ENCODE assay signal across 8 cellular contexts in genomic region chr4:153152453-153153338, GRCh38. TPM values are rescaled to one million over a fixed set of nuclear protein-coding genes. Genes with fewer than 3 reads are reported as not detected.
DNase-seq lines count a peak whose midpoint lies in the region; ATAC-seq and TF ChIP-seq lines count a peak whose summit lies in the region.

No MANE protein-coding gene starts in this region.

- peak overlapping the region; percentile 55; the same call in 1 of the 2 replicates for H3K9ac ChIP-seq in OCI-LY1 (ENCODE audit: low read length)
- H3K9ac ChIP-seq in neuronal stem cell (ENCODE audit: low read depth, low read length, poor library complexity) = no peak overlapping the region

- H3K79me2 ChIP-seq in OCI-LY1 (ENCODE audit: insufficient read depth, low read length) = no peaks in the 10 kb centered on the region

- H3K23ac ChIP-seq in neuronal stem cell (ENCODE audit: low read depth, low read length, poor library complexity) = no peak overlapping the region

- no peaks in the 10 kb centered on the region for H3K79me1 ChIP-seq in neuronal stem cell (ENCODE audit: low read depth, low read length)

- H4K91ac ChIP-seq in neuronal stem cell (ENCODE audit: low read depth, low read length, poor library complexity) = no peak overlapping the region

- peaks cover 12% of the 10 kb centered on the region for H3K4me1 Mint-ChIP-seq in activated T-helper 17 cell treated with anti-CD3 and anti-CD28 coated beads, Interleukin-2, amount 50 U/mL, for 72 hours

- CTCF ChIA-PET in AG04449 (lab: Yijun Ruan, JAX) = interaction anchor here (1.0 to 1.4 kb wide), 4 partner anchors 10 to 170 kb away, joined by 3 to 5 read pairs (median 3); no protein-coding TSS in a partner anchor

- no peaks in the 10 kb centered on the region for H3K36me3 Mint-ChIP-seq in activated T-helper 17 cell treated with anti-CD3 and anti-CD28 coated beads, Interleukin-2, amount 50 U/mL, for 72 hours (ENCODE audit: low read depth)

- H3F3A ChIP-seq in OCI-LY1 (ENCODE audit: insufficient read depth, low read length) = no peaks in the 10 kb centered on the region

- no peak overlapping the region for H4K8ac ChIP-seq in neuronal stem cell (ENCODE audit: low read depth, low read length)

- peak overlapping the region; percentile 91 for H3K4me3 Mint-ChIP-seq in activated T-helper 17 cell treated with anti-CD3 and anti-CD28 coated beads, Interleukin-2, amount 50 U/mL, for 72 hours

- no peaks in the 10 kb centered on the region for H3K9me2 ChIP-seq in OCI-LY1 (ENCODE audit: low read depth, low read length)

- no CpG with 5 or more reads among the region's 45 CpGs for WGBS in neuronal stem cell (ENCODE audit: extremely low coverage in 2 of 2, insufficient read length in 2 of 2, insufficient replicate concordance in 1 of 2), 2 donors

- H2AFZ ChIP-seq in OCI-LY1 (ENCODE audit: low read length) (no peak overlapping the region), neuronal stem cell (ENCODE audit: low read length) (peak overlapping the region; percentile 90)

- H3K36me3 ChIP-seq in OCI-LY1 (ENCODE audit: insufficient read depth, low read length) (no peaks in the 10 kb centered on the region), neuronal stem cell (replicated peaks in 1 of 2; ENCODE audit: control insufficient read depth in 2 of 2, insufficient read depth in 2 of 2, low read length in 2 of 2) (no peaks in the 10 kb centered on the region), thoracic aorta (no peaks in the 10 kb centered on the region)

- H3K27ac ChIP-seq in OCI-LY1 (ENCODE audit: low read depth, low read length, poor library complexity, severe bottlenecking) (no peak overlapping the region), neuronal stem cell (replicated peaks; ENCODE audit: low read length) (no peak overlapping the region), thoracic aorta (peak overlapping the region; percentile 51 to 58)

- H3K9me3 Mint-ChIP-seq in activated T-helper 17 cell treated with anti-CD3 and anti-CD28 coated beads, Interleukin-2, amount 50 U/mL, for 72 hours = no peaks in the 10 kb centered on the region

- DNase-seq in AG04449 (ENCODE audit: low read depth, low spot score) (no peak), HK-2 (ENCODE audit: unreplicated experiment) (peak; percentile 65), fibroblast of villous mesenchyme (ENCODE audit: low read depth) (peak; percentile 30), neuronal stem cell (ENCODE audit: low spot score) (peak; percentile 56), thoracic aorta (ENCODE audit: low spot score) (no peak)

- peak overlapping the region; percentile 52 for H2BK15ac ChIP-seq in neuronal stem cell (ENCODE audit: low read length)

- no peak overlapping the region for H2BK5ac ChIP-seq in neuronal stem cell (ENCODE audit: low read length)

- H3K9me3 ChIP-seq in OCI-LY1 (ENCODE audit: low read length) (no peaks in the 10 kb centered on the region), neuronal stem cell (replicated peaks in 1 of 2; ENCODE audit: control insufficient read depth in 2 of 2, insufficient read depth in 1 of 2, low read depth in 1 of 2, low read length in 2 of 2) (no peaks in the 10 kb centered on the region), thoracic aorta (no peaks in the 10 kb centered on the region)

- peak overlapping the region; percentile 95 for H3K4me2 ChIP-seq in OCI-LY1 (ENCODE audit: low read length)
- H3K4me2 ChIP-seq in neuronal stem cell (ENCODE audit: insufficient read depth, low read length, poor library complexity, severe bottlenecking) = peak overlapping the region; percentile 98

- H2AK5ac ChIP-seq in neuronal stem cell (ENCODE audit: low read depth, low read length) = no peak overlapping the region

- no peak overlapping the region for H3K4ac ChIP-seq in neuronal stem cell (ENCODE audit: low read length)

- H3K14ac ChIP-seq in neuronal stem cell (ENCODE audit: low read length) = no peak overlapping the region

- H3K4me3 ChIP-seq in AG04449 (ENCODE audit: low read depth, low read length) = peak overlapping the region; percentile 63
- peak overlapping the region; percentile 62 for H3K4me3 ChIP-seq in OCI-LY1 (ENCODE audit: low read depth, low read length, poor library complexity, severe bottlenecking)
- H3K4me3 ChIP-seq in fibroblast of villous mesenchyme (ENCODE audit: low read depth, low read length) = peak overlapping the region; percentile 65
- H3K4me3 ChIP-seq in neuronal stem cell (ENCODE audit: low read length in 2 of 2) = peak overlapping the region; percentile 60 to 74
- H3K4me3 ChIP-seq in thoracic aorta = peak overlapping the region; percentile 77

- no peak overlapping the region for H2BK12ac ChIP-seq in neuronal stem cell (ENCODE audit: low read length)

- POLR2A ChIA-PET in AG04449 (lab: Yijun Ruan, JAX) = no interaction called here

- no peak overlapping the region for H2BK120ac ChIP-seq in neuronal stem cell (ENCODE audit: low read depth, low read length)

- ATAC-seq in GM19324 (IDR thresholded peaks at IDR 0.05; ENCODE audit: low FRiP score, unreplicated experiment) (peak; percentile 31), thoracic aorta (ENCODE audit: insufficient number of reproducible peaks, low FRiP score, low read depth) (no peak)
- ATAC-seq in activated T-helper 17 cell treated with anti-CD3 and anti-CD28 coated beads, Interleukin-2, amount 50 U/mL, for 72 hours (replicated peaks) = peak; percentile 39

- H3K27me3 ChIP-seq in OCI-LY1 (ENCODE audit: insufficient read depth, low read length) (no peaks in the 10 kb centered on the region), neuronal stem cell (ENCODE audit: control insufficient read depth in 3 of 3, insufficient read depth in 3 of 3, low read depth in 1 of 3, low read length in 3 of 3) (peaks cover 0 to 32% (median 4%) of the 10 kb centered on the region in 3 experiments), thoracic aorta (replicated peaks; ENCODE audit: insufficient read depth) (no peaks in the 10 kb centered on the region)

- peaks cover 30% of the 10 kb centered on the region for H3K4me1 ChIP-seq in OCI-LY1 (ENCODE audit: insufficient read depth, low read length, severe bottlenecking)
- H3K4me1 ChIP-seq in neuronal stem cell (ENCODE audit: control insufficient read depth in 2 of 2, insufficient read depth in 1 of 2, low read depth in 1 of 2, low read length in 2 of 2) = peaks cover 14% of the 10 kb centered on the region in 2 donors
- peaks cover 4 to 8% of the 10 kb centered on the region in 2 donors for H3K4me1 ChIP-seq in thoracic aorta (ENCODE audit: control insufficient read depth in 1 of 2, low read depth in 2 of 2)

- TF ChIP-seq CTCF in AG04449 (IDR thresholded peaks at IDR 0.05; ENCODE audit: insufficient read depth, low read length, missing control alignments) = no peak
- no peak for TF ChIP-seq CTCF in OCI-LY1 (IDR thresholded peaks at IDR 0.05; ENCODE audit: low read length)
- TF ChIP-seq CTCF in fibroblast of villous mesenchyme (IDR thresholded peaks at IDR 0.05; ENCODE audit: insufficient read depth, low read depth, low read length) = no peak
- TF ChIP-seq CTCF in thoracic aorta (IDR thresholded peaks at IDR 0.05) = no peak

- H3K27ac Mint-ChIP-seq in activated T-helper 17 cell treated with anti-CD3 and anti-CD28 coated beads, Interleukin-2, amount 50 U/mL, for 72 hours = peak overlapping the region; percentile 28

- H4K20me1 ChIP-seq in OCI-LY1 (ENCODE audit: insufficient read depth, low read length) = no peaks in the 10 kb centered on the region

- H3K27me3 Mint-ChIP-seq in activated T-helper 17 cell treated with anti-CD3 and anti-CD28 coated beads, Interleukin-2, amount 50 U/mL, for 72 hours = no peaks in the 10 kb centered on the region

- H3K18ac ChIP-seq in neuronal stem cell (ENCODE audit: low read length) = peak overlapping the region; percentile 84

RNA-seq across cellular contexts. Expression of gene TRIM2, which starts 51.5 kb away (rescaled TPM):
- 1 to 10 TPM; 1.0 to 1.6 TPM for total RNA-seq in activated T-helper 17 cell treated with anti-CD3 and anti-CD28 coated beads, Interleukin-2, amount 50 U/mL, for 72 hours
- 35.1 and 38.0 TPM in 2 replicates for total RNA-seq in fibroblast of villous mesenchyme
- polyA plus RNA-seq in neuronal stem cell (2013, experiment 1 of 2) = 33.1 TPM
- polyA plus RNA-seq in neuronal stem cell (2013, experiment 2 of 2) = 34.5 TPM
- 10 to 100 TPM; 31.7 to 41.3 TPM for total RNA-seq in thoracic aorta

Comparison
In these comparisons a context has a peak if more than half of its experiments do, and no peak if none do; other contexts are left out.
1. DNase-seq: peak in HK-2 (single experiment), fibroblast of villous mesenchyme (single experiment) and neuronal stem cell (single experiment); none in AG04449 (single experiment) and thoracic aorta (single experiment).
2. H3K27ac ChIP-seq: peak in thoracic aorta (2 of 2); none in OCI-LY1 (single experiment) and neuronal stem cell (single experiment).
3. RNA of gene TRIM2, which starts 51.5 kb away (total RNA-seq): 31.7 to 41.3 TPM in thoracic aorta and 35.1 to 38.0 TPM in fibroblast of villous mesenchyme; 1.0 to 1.6 TPM in activated T-helper 17 cell treated with anti-CD3 and anti-CD28 coated beads, Interleukin-2, amount 50 U/mL, for 72 hours; every median in the first group is over 10 times any median in the second.
4. Peak in every context shown above with its lines, with median percentiles within 50 percentile points of each other: H3K4me3 ChIP-seq.